Comparison of ENCODE assay signal across 33 cellular contexts in the genomic region with DNA sequence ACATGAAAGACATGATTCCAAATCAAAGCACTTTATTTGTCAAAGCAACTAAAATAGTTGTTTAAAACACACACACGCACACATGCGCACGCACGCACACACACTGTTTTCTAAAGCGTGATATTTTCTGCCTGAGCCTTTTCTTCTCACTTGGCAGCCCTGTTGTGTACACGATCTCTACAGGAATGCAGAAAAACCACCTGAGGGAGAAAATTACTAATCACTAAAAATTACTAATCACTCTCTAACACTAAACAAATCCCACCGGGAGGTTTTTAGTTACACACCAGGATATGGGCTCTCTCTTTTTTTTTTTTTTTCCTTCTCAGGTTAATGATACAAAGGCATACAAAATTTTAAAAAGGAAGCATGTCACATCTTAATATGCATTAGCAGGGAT.
"Had no signal": no experiment of that assay in that cellular context is flagged by ENCODE, and none has a peak within 500 bp of the region (broad histone marks: within the 10 kb centered on the region; RNA-seq: fewer than 3 reads in every experiment).

No MANE protein-coding gene starts in this region.

- H3K4me1 ChIP-seq: adrenal gland, body of pancreas had no signal

- H3K9me3 ChIP-seq: adrenal gland, body of pancreas, MG63 had no signal

- ATAC-seq: activated naive CD4-positive, alpha-beta T cell treated with anti-CD3 and anti-CD28 coated beads, Interleukin-2, amount 50 U/mL, for 72 hours; activated T-cell treated with anti-CD3 and anti-CD28 coated beads, Interleukin-2, amount 50 U/mL, for 4 hours; body of pancreas; PC-3 had no signal

- H3K27me3 ChIP-seq: adrenal gland, body of pancreas, MG63 had no signal

- H3K36me3 ChIP-seq: adrenal gland, MG63 had no signal

- H3K27ac ChIP-seq: adrenal gland, body of pancreas, RWPE1, VCaP had no signal

- DNase-seq: activated B cell treated with CpG ODN at 0.5 μM for 24 hours; activated CD4-positive, alpha-beta memory T cell treated with anti-CD3 and anti-CD28 coated beads for 36 hours; activated CD4-positive, alpha-beta T cell treated with anti-CD3 and anti-CD28 coated beads for 4 hours; activated CD4-positive, alpha-beta T cell treated with anti-CD3 and anti-CD28 coated beads, Interleukin-2, amount 50 U/mL, for 1 hour; activated CD4-positive, CD25-positive, alpha-beta regulatory T cell treated with anti-CD3 and anti-CD28 coated beads, Interleukin-2, amount 50 U/mL, for 72 hours; activated CD8-positive, alpha-beta memory T cell treated with anti-CD3 and anti-CD28 coated beads, Interleukin-2, amount 50 U/mL, for 4 hours; activated gamma-delta T cell treated with Interleukin-2 at 50 U/mL for 16 hours; activated naive CD4-positive, alpha-beta T cell treated with anti-CD3 and anti-CD28 coated beads for 36 hours; activated T-cell treated with anti-CD3 and anti-CD28 coated beads for 4 hours; activated T-cell treated with anti-CD3 and anti-CD28 coated beads, Interleukin-2, amount 50 U/mL, for 4 hours; adrenal gland; body of pancreas; central memory CD4-positive, alpha-beta T cell; Kasumi-1; KG1; MG63; NCI-H1105; NCI-H1417 treated with DMSO at 0.1 percent for 48 hours; NCI-H1694 treated with DMSO at 0.1 percent for 48 hours; NCI-H2029; NCI-H345; NCI-H526; NCI-H748 treated with DMSO at 0.1 percent for 48 hours; NK-92 treated with Interleukin-12 subunit alpha and Interleukin-12 subunit beta, amount 100 ng/mL, for 24 hours; PC-3; Right ventricle myocardium superior; SW 1271; T-helper 1 cell; T-helper 2 cell; T-helper 9 cell had no signal

- H3K4me3 ChIP-seq: adrenal gland, body of pancreas, MG63 had no signal
